Comparison of ENCODE assay signal across 1 cellular context in genomic region chr14:103057372-103058208, GRCh38.
TF ChIP-seq lines count a peak whose summit lies in the region.

Gene CDC42BPB, minus strand, starts transcription at chr14:103057549. Its CDS starts 376 bp downstream, at chr14:103057173.

TF ChIP-seq in K562, 482 proteins besides CTCF, POLR2A, EP300 and RAD21 (continued from another document and continues in another):
- TF ChIP-seq ZFP91 (CRISPR knock-in tag; IDR thresholded peaks at IDR 0.05) (no peak), GMEB1 (CRISPR knock-in tag; IDR thresholded peaks at IDR 0.05) (peak; percentile 65), MAZ (CRISPR knock-in tag; conservative IDR thresholded peaks at IDR 0.05 in 1 of 2, IDR thresholded peaks at IDR 0.05 in 1 of 2) (peak; percentile 33 to 39; a peak in 2 of 4 replicates), ZNF445 (CRISPR knock-in tag; IDR thresholded peaks at IDR 0.05; ENCODE audit: low read depth) (no peak), MXI1 (IDR thresholded peaks at IDR 0.05; ENCODE audit: low read depth, low read length) (no peak), TFAP4 (CRISPR knock-in tag; IDR thresholded peaks at IDR 0.05; ENCODE audit: borderline replicate concordance) (0 out of 2 replicates have a peak, but pooled peaks have one; percentile 25), ZBTB40 (IDR thresholded peaks at IDR 0.05) (no peak), ZBTB40 (CRISPR knock-in tag; IDR thresholded peaks at IDR 0.05) (no peak), ETS2 (tag; IDR thresholded peaks at IDR 0.05; ENCODE audit: borderline replicate concordance, poor library complexity, severe bottlenecking) (no peak), NFYB (IDR thresholded peaks at IDR 0.05; ENCODE audit: extremely low read depth, insufficient read length) (peak; percentile 21), CCNT2 (IDR thresholded peaks at IDR 0.05; ENCODE audit: borderline replicate concordance, extremely low read depth, insufficient read length, low read depth, low read length) (peak; percentile 44), NR2F6 (CRISPR knock-in tag; IDR thresholded peaks at IDR 0.05) (no peak), RCOR1 (IDR thresholded peaks at IDR 0.05; ENCODE audit: borderline replicate concordance in 1 of 2, low read depth in 2 of 2, low read length in 2 of 2) (peak; percentile 41 to 88; a peak in 2 of 4 replicates), KLF13 (tag; IDR thresholded peaks at IDR 0.05; ENCODE audit: borderline replicate concordance, low read depth) (0 out of 2 replicates have a peak, but pooled peaks have one; percentile 37), ZNF639 (CRISPR knock-in tag; conservative IDR thresholded peaks at IDR 0.05 in 1 of 2, IDR thresholded peaks at IDR 0.05 in 1 of 2) (peak in 1 of 2 experiments; percentile 81; a peak in 1 of 4 replicates), CEBPB (tag; IDR thresholded peaks at IDR 0.05) (no peak), GTF3C2 (IDR thresholded peaks at IDR 0.05; ENCODE audit: borderline replicate concordance, extremely low read depth, insufficient read length) (no peak), ZNF277 (CRISPR knock-in tag; IDR thresholded peaks at IDR 0.05; ENCODE audit: borderline replicate concordance) (no peak), SP1 (CRISPR knock-in tag; IDR thresholded peaks at IDR 0.05) (no peak), ZZZ3 (IDR thresholded peaks at IDR 0.05) (no peak), ZNF740 (CRISPR knock-in tag; IDR thresholded peaks at IDR 0.05) (0 out of 2 replicates have a peak, but pooled peaks have one; percentile 49), ZNF740 (tag; IDR thresholded peaks at IDR 0.05) (peak in 1 of 2 experiments; percentile 85; a peak in 2 of 4 replicates), HDAC1 (IDR thresholded peaks at IDR 0.05) (no peak), GATAD2B (IDR thresholded peaks at IDR 0.05; ENCODE audit: borderline replicate concordance) (no peak), RBFOX2 (IDR thresholded peaks at IDR 0.05; ENCODE audit: low read depth, low read length) (peak; percentile 15; the same call in 1 of the 2 replicates), ZNF79 (CRISPR knock-in tag; IDR thresholded peaks at IDR 0.05; ENCODE audit: low read depth) (no peak), ZNF217 (CRISPR knock-in tag; IDR thresholded peaks at IDR 0.05) (no peak), MTA2 (IDR thresholded peaks at IDR 0.05; ENCODE audit: low read depth) (no peak), FOXO4 (CRISPR knock-in tag; IDR thresholded peaks at IDR 0.05) (no peak), MAFG (tag; conservative IDR thresholded peaks at IDR 0.05) (no peak), E2F6 (IDR thresholded peaks at IDR 0.05; ENCODE audit: borderline replicate concordance in 1 of 2, extremely low read depth in 1 of 2, insufficient read depth in 1 of 2, insufficient read length in 1 of 2, low read depth in 1 of 2, low read length in 1 of 2, poor library complexity in 1 of 2, severe bottlenecking in 1 of 2) (peak; percentile 76), ZNF707 (CRISPR knock-in tag; conservative IDR thresholded peaks at IDR 0.05) (no peak)
